In the genomic region with DNA sequence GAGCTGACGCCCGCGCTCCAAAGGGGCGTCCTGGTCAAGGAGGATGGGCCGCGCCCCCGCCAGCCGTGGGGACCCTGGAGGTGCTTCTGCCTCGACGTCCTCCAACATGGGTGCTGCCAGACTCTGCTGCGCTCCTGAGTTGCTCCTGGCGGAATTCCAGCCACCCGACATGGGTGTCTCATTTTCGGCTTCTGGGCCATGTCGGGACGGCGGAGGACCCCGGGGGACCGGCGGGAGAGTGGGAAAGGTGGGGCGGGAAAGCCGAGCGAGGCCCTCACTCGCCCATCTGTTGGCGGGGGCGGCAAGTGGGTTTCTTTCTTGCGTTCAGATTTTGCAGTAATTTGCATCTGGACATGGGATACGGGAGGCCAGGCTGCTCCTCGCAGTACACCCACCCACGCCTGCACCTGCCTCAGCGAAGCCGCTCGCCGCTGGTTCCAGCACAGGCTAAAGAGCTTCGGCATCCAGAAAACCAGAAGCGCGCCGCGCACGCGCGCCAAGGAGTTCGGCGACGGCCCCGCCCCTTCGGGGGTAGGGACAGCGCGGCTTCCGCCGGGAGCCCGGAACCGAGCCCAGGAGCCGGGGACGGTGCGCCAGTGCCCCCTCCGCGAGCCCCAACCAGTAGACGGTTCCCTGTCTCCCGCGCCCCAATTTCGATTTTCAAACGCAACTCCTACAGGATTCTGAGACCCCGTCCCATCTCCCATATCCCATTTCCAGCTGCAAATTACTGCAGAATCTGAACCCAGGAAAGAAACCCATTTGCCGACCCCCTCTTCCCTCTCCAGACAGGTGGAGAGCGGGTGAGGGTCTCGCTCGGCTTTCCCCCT, we compare ENCODE assay signal across 8 cellular contexts. TPM values are rescaled to one million over a fixed set of nuclear protein-coding genes. Genes with fewer than 3 reads are reported as not detected.
DNase-seq lines count a peak whose midpoint lies in the region; ATAC-seq, FAIRE-seq and TF ChIP-seq lines count a peak whose summit lies in the region.

A gene (plus strand): TSS at position 563 of the 830 bp plus-strand sequence. CDS start 320 bp downstream, outside the sequence.

- H3K4me1 ChIP-seq in astrocyte (ENCODE audit: insufficient read depth, low read length) = peaks cover 25% of the 10 kb centered on the region

- H2AFZ ChIP-seq in astrocyte (ENCODE audit: low read depth, low read length) = peak within 1 kb of the TSS; percentile 94

- H3K9me3 ChIP-seq in astrocyte (ENCODE audit: insufficient read depth, low read depth, low read length) = no peaks in the 10 kb centered on the region

- peak; percentile 27 for DNase-seq in NCI-H187 treated with DMSO at 0.1 percent for 48 hours (lab: John Stamatoyannopoulos, UW)
- peak; percentile 82 for DNase-seq in T-helper 22 cell (ENCODE audit: low read depth)
- DNase-seq in astrocyte (ENCODE audit: low read depth) = peak; percentile 54
- DNase-seq in hypothalamus (lab: John Stamatoyannopoulos, UW) = peak in 50 of 51 donors; percentile 23 to 90 (median 74)
- DNase-seq in sciatic nerve (ENCODE audit: low spot score) = peak; percentile 94

- peak within 1 kb of the TSS; percentile 74 for H3K4me3 ChIP-seq in astrocyte (ENCODE audit: insufficient read depth, low read depth, low read length)

- peaks cover 9% of the 10 kb centered on the region for H3K4me1 Mint-ChIP-seq in astrocyte (ENCODE audit: low read depth, unreplicated experiment)

- ATAC-seq in GM18498 (IDR thresholded peaks at IDR 0.05; ENCODE audit: unreplicated experiment) = peak; percentile 68
- ATAC-seq in HG02938 (IDR thresholded peaks at IDR 0.05; ENCODE audit: unreplicated experiment) = peak; percentile 55
- peak; percentile 92 for ATAC-seq in sciatic nerve
- ATAC-seq in GM21717 (IDR thresholded peaks at IDR 0.05; ENCODE audit: unreplicated experiment) = no peak

- H3K4me2 ChIP-seq in astrocyte (ENCODE audit: low read length) = peak within 1 kb of the TSS; percentile 94

- H3K27ac Mint-ChIP-seq in astrocyte (ENCODE audit: unreplicated experiment) = peak within 1 kb of the TSS; percentile 66

- no peak for FAIRE-seq in astrocyte (lab: Jason Lieb, UNC)

- H3K4me3 Mint-ChIP-seq in astrocyte (ENCODE audit: unreplicated experiment) = peak within 1 kb of the TSS; percentile 91

- peak within 1 kb of the TSS; percentile 78 for H3K9ac ChIP-seq in astrocyte (ENCODE audit: low read length)

- peaks cover 5% of the 10 kb centered on the region for H4K20me1 ChIP-seq in astrocyte (ENCODE audit: insufficient read depth, low read length)

- H3K9me3 Mint-ChIP-seq in astrocyte (ENCODE audit: unreplicated experiment) = peaks cover 2% of the 10 kb centered on the region

- peaks cover 7% of the 10 kb centered on the region for H3K36me3 Mint-ChIP-seq in astrocyte (ENCODE audit: low read depth, unreplicated experiment)

- no peak within 1 kb of the TSS for H3K27ac ChIP-seq in astrocyte (ENCODE audit: low read depth, low read length)

- no peaks in the 10 kb centered on the region for H3K36me3 ChIP-seq in astrocyte (ENCODE audit: insufficient read depth, low read length)

- intact Hi-C loops in sciatic nerve (cut with DNase I) = no loop called here

- H3K79me2 ChIP-seq in astrocyte (ENCODE audit: insufficient read depth, low read length) = peaks cover 7% of the 10 kb centered on the region

- H3K27me3 Mint-ChIP-seq in astrocyte (ENCODE audit: low read depth, unreplicated experiment) = peaks cover 8% of the 10 kb centered on the region

- peaks cover 3% of the 10 kb centered on the region for H3K27me3 ChIP-seq in astrocyte (ENCODE audit: insufficient read depth, low read length)

- TF ChIP-seq CTCF in astrocyte (IDR thresholded peaks at IDR 0.05; ENCODE audit: insufficient read depth, low read depth, low read length) = no peak

RNA-seq across cellular contexts. Expression of the gene that starts here (rescaled TPM):
- total RNA-seq in astrocyte (11.5 and 11.9 TPM in 2 replicates), sciatic nerve (11.7 TPM)

Comparison
In these comparisons a context has a peak if more than half of its experiments do, and no peak if none do; other contexts are left out.
1. DNase-seq: peak in every context shown above with its lines; median percentile 94 in sciatic nerve; 82 in T-helper 22 cell; 74 in hypothalamus; 54 in astrocyte; 27 in NCI-H187 treated with DMSO at 0.1 percent for 48 hours.